ENCODE assay signal across 18 cellular contexts in the genomic region with DNA sequence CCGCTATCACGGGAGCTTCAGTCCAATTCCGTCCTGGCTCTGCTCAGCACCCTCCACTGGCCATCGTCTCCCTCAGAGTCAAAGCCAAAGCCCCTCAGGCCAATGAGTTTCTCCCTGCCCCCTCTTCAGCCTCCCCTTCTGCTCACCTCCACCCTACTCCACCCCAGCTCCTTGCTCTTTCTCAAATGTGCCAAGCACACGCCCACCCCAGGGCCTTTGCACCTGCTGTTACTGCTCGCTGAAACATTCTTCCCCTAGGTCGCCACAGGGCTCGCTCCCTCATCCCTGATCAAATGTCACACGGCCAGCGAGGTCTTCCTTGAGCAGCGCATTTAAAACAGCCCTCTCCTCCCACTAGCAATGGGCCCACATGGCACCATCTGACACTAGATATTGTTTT. TPM values are rescaled to one million over a fixed set of nuclear protein-coding genes. Genes with fewer than 3 reads are reported as not detected.
A peak's percentile ranks its signal among the peaks of the same experiment; 100 is the strongest.
DNase-seq lines count a peak whose midpoint lies in the region; ATAC-seq, FAIRE-seq and TF ChIP-seq lines count a peak whose summit lies in the region.
"Had no signal": no experiment of that assay in that cellular context is flagged by ENCODE, and none has a peak within 500 bp of the region (broad histone marks: within the 10 kb centered on the region; RNA-seq: fewer than 3 reads in every experiment).

No MANE protein-coding gene starts in this region.

- no peaks in the 10 kb centered on the region for H3K9me3 ChIP-seq in cardiac muscle cell (ENCODE audit: low read depth)
- H3K9me3 ChIP-seq in testis = no peaks in the 10 kb centered on the region
- H3K9me3 ChIP-seq in aorta (ENCODE audit: control insufficient read depth, low read length) = no peaks in the 10 kb centered on the region
- H3K9me3 ChIP-seq: colonic mucosa, SK-N-SH, stomach, vagina had no signal

- DNase-seq in cardiac muscle cell (ENCODE audit: low read depth in 1 of 2, low spot score in 1 of 2) (no peak), left cardiac atrium (no peak), testis (no peak), H54 (ENCODE audit: insufficient read length, low spot score) (no peak), GM20000 (ENCODE audit: low spot score) (no peak), aorta (no peak)
- DNase-seq in naive thymus-derived CD8-positive, alpha-beta T cell = no peak
- DNase-seq: activated CD4-positive, alpha-beta T cell treated with anti-CD3 and anti-CD28 coated beads, Interleukin-2, amount 50 U/mL, for 48 hours; anterior cingulate cortex; colonic mucosa; COR-L47; NCI-H1417 treated with DMSO at 0.1 percent for 48 hours; SK-N-SH; stomach had no signal

- no peak for TF ChIP-seq POLR2A in testis (IDR thresholded peaks at IDR 0.05)
- TF ChIP-seq POLR2A in H54 (IDR thresholded peaks at IDR 0.05; ENCODE audit: low read depth, low read length) = no peak

- peaks cover 17% of the 10 kb centered on the region for H3K4me1 Mint-ChIP-seq in activated T-helper 17 cell treated with anti-CD3 and anti-CD28 coated beads, Interleukin-2, amount 50 U/mL, for 72 hours
- peaks cover 29 to 71% (median 52%) of the 10 kb centered on the region in 4 donors for H3K4me1 Mint-ChIP-seq in naive thymus-derived CD8-positive, alpha-beta T cell

- H3K36me3 ChIP-seq in cardiac muscle cell (no peaks in the 10 kb centered on the region), testis (ENCODE audit: low read depth, missing control alignments) (no peaks in the 10 kb centered on the region), aorta (ENCODE audit: control insufficient read depth in 1 of 2, insufficient read depth in 2 of 2, low read length in 1 of 2) (no peaks in the 10 kb centered on the region)
- H3K36me3 ChIP-seq: colonic mucosa, stomach, vagina had no signal

- no peak for TF ChIP-seq CTCF in cardiac muscle cell (IDR thresholded peaks at IDR 0.05; ENCODE audit: low read depth, low read length)
- no peak for TF ChIP-seq CTCF in testis (IDR thresholded peaks at IDR 0.05)
- no peak for TF ChIP-seq CTCF in GM20000 (IDR thresholded peaks at IDR 0.05; ENCODE audit: extremely low read depth, missing control alignments)

- H3K27ac ChIP-seq in cardiac muscle cell (peak overlapping the region; percentile 79), testis (peak overlapping the region; percentile 88 to 93), aorta (ENCODE audit: low read depth in 1 of 2, low read length in 2 of 2) (peak overlapping the region in 1 of 2 donors; percentile 9)
- H3K27ac ChIP-seq: colonic mucosa, vagina had no signal

- 84 to 87% methylated on average over 11 of the region's 11 CpGs for WGBS in testis, 2 donors
- 89 to 92% methylated on average over 11 of the region's 11 CpGs for WGBS in aorta, 2 donors

- POLR2A ChIA-PET in naive thymus-derived CD8-positive, alpha-beta T cell (lab: Charles Lee) = interaction anchor here (0.6 to 3.2 kb wide), 8 partner anchors 8 to 284 kb away, joined by 3 to 22 read pairs (median 6); a partner anchor contains a TSS

- H3K4me3 ChIP-seq in cardiac muscle cell = no peak overlapping the region
- no peak overlapping the region for H3K4me3 ChIP-seq in testis
- no peak overlapping the region for H3K4me3 ChIP-seq in aorta (ENCODE audit: low read length in 2 of 2)
- H3K4me3 ChIP-seq: colonic mucosa, stomach, vagina had no signal

- no peaks in the 10 kb centered on the region for H3K9me3 Mint-ChIP-seq in activated T-helper 17 cell treated with anti-CD3 and anti-CD28 coated beads, Interleukin-2, amount 50 U/mL, for 72 hours
- H3K9me3 Mint-ChIP-seq in naive thymus-derived CD8-positive, alpha-beta T cell = no peaks in the 10 kb centered on the region

- H3K36me3 Mint-ChIP-seq in activated T-helper 17 cell treated with anti-CD3 and anti-CD28 coated beads, Interleukin-2, amount 50 U/mL, for 72 hours (ENCODE audit: low read depth) = no peaks in the 10 kb centered on the region
- H3K36me3 Mint-ChIP-seq in naive thymus-derived CD8-positive, alpha-beta T cell = no peaks in the 10 kb centered on the region

- H3K27me3 ChIP-seq in cardiac muscle cell = no peaks in the 10 kb centered on the region
- no peaks in the 10 kb centered on the region for H3K27me3 ChIP-seq in testis
- H3K27me3 ChIP-seq in aorta (ENCODE audit: control insufficient read depth in 1 of 2, insufficient read depth in 2 of 2, low read length in 1 of 2) = no peaks in the 10 kb centered on the region
- H3K27me3 ChIP-seq: colonic mucosa, stomach, vagina had no signal

- H3K4me1 ChIP-seq in cardiac muscle cell (ENCODE audit: low read depth) = peaks cover 54% of the 10 kb centered on the region
- H3K4me1 ChIP-seq in testis = peaks cover 64% of the 10 kb centered on the region
- no peaks in the 10 kb centered on the region for H3K4me1 ChIP-seq in aorta (ENCODE audit: control insufficient read depth in 1 of 2, insufficient read depth in 2 of 2, low read length in 2 of 2)

- no peaks in the 10 kb centered on the region for H3K27me3 Mint-ChIP-seq in activated T-helper 17 cell treated with anti-CD3 and anti-CD28 coated beads, Interleukin-2, amount 50 U/mL, for 72 hours
- no peaks in the 10 kb centered on the region for H3K27me3 Mint-ChIP-seq in naive thymus-derived CD8-positive, alpha-beta T cell

- no peak for FAIRE-seq in H54 (lab: Jason Lieb, UNC)
- FAIRE-seq: frontal cortex had no signal

- H3K27ac Mint-ChIP-seq in activated T-helper 17 cell treated with anti-CD3 and anti-CD28 coated beads, Interleukin-2, amount 50 U/mL, for 72 hours = peak overlapping the region; percentile 80
- H3K27ac Mint-ChIP-seq in naive thymus-derived CD8-positive, alpha-beta T cell = peak overlapping the region in 7 of 10 donors; percentile 68 to 97 (median 87)

- no peak overlapping the region for H3K4me3 Mint-ChIP-seq in activated T-helper 17 cell treated with anti-CD3 and anti-CD28 coated beads, Interleukin-2, amount 50 U/mL, for 72 hours
- peak overlapping the region in 1 of 10 donors; percentile 77 for H3K4me3 Mint-ChIP-seq in naive thymus-derived CD8-positive, alpha-beta T cell

- intact Hi-C loops in left cardiac atrium (cut with DNase I) = no loop called here
- intact Hi-C loops in testis (cut with DNase I; ENCODE audit: low total_unique reads) = loop anchor here (10.0 kb wide), 1 partner anchor 76 kb away; a partner anchor contains a TSS
- intact Hi-C loops in aorta (cut with DNase I) = loop anchor here in 1 of 2 donors (5.0 kb wide), 2 partner anchors 33 to 37 kb away; a partner anchor contains a TSS

- ATAC-seq in left cardiac atrium = no peak
- ATAC-seq in activated T-helper 17 cell treated with anti-CD3 and anti-CD28 coated beads, Interleukin-2, amount 50 U/mL, for 72 hours (replicated peaks) = no peak
- no peak for ATAC-seq in naive thymus-derived CD8-positive, alpha-beta T cell
- no peak for ATAC-seq in aorta (ENCODE audit: low FRiP score)

RNA-seq across cellular contexts. Expression of a gene that starts 6.3 kb away (rescaled TPM):
- total RNA-seq in cardiac muscle cell = 6.9 and 15.8 TPM in 2 replicates
- polyA plus RNA-seq in cardiac muscle cell = 12.6 and 35.4 TPM in 2 replicates
- 100 to 1,000 TPM; 132 to 392 TPM for total RNA-seq in left cardiac atrium
- 10 to 100 TPM in 1 of 2 donors, 1 to 10 TPM in 1; 10.0 to 18.7 TPM for total RNA-seq in activated T-helper 17 cell treated with anti-CD3 and anti-CD28 coated beads, Interleukin-2, amount 50 U/mL, for 72 hours
- 10 to 100 TPM in 1 of 2 experiments, 1 to 10 TPM in 1; 9.4 to 10.2 TPM for total RNA-seq in naive thymus-derived CD8-positive, alpha-beta T cell
- 1 to 10 TPM; 2.1 to 5.4 (median 4.4) TPM for polyA plus RNA-seq in naive thymus-derived CD8-positive, alpha-beta T cell
- total RNA-seq in testis = 100 to 1,000 TPM; 132 to 214 TPM
- 144 TPM for polyA plus RNA-seq in testis (ENCODE audit: insufficient read depth, low read depth, low replicate concordance)
- 100 to 1,000 TPM; 339 to 538 TPM for total RNA-seq in aorta
- 100 to 1,000 TPM in 1 of 2 donors, 10 to 100 TPM in 1; 46.1 to 191 TPM for polyA plus RNA-seq in aorta
- polyA plus RNA-seq: neural cell had no signal

RNA-seq across cellular contexts. Expression of a gene that starts 16.7 kb away (rescaled TPM):
- total RNA-seq in cardiac muscle cell (174 and 175 TPM in 2 replicates), left cardiac atrium (100 to 1,000 TPM; 593 to 626 TPM), testis (100 to 1,000 TPM in 1 of 2 donors, 10 to 100 TPM in 1; 86.7 to 103 TPM), aorta (10 to 100 TPM; 92.4 to 99.5 TPM)
- polyA plus RNA-seq in cardiac muscle cell (346 and 413 TPM in 2 replicates), testis (ENCODE audit: insufficient read depth, low read depth, low replicate concordance) (154 TPM), aorta (100 to 1,000 TPM; 111 to 168 TPM)
- 10 to 100 TPM; 23.2 to 79.0 TPM for total RNA-seq in activated T-helper 17 cell treated with anti-CD3 and anti-CD28 coated beads, Interleukin-2, amount 50 U/mL, for 72 hours
- 10 to 100 TPM; 52.2 to 57.1 TPM for total RNA-seq in naive thymus-derived CD8-positive, alpha-beta T cell
- polyA plus RNA-seq in naive thymus-derived CD8-positive, alpha-beta T cell = under 1 TPM in 2 of 3 donors, not detected in 1; 0.07 to 0.22 TPM

RNA-seq across cellular contexts. Expression of a gene that starts 38.6 kb away (rescaled TPM):
- 49.4 and 73.4 TPM in 2 replicates for total RNA-seq in cardiac muscle cell
- polyA plus RNA-seq in cardiac muscle cell = 53.0 and 85.2 TPM in 2 replicates
- total RNA-seq in left cardiac atrium = 10 to 100 TPM; 56.7 to 71.7 TPM
- 100 to 1,000 TPM in 1 of 2 donors, 10 to 100 TPM in 1; 61.7 to 124 TPM for total RNA-seq in activated T-helper 17 cell treated with anti-CD3 and anti-CD28 coated beads, Interleukin-2, amount 50 U/mL, for 72 hours
- 100 to 1,000 TPM; 102 to 110 TPM for total RNA-seq in naive thymus-derived CD8-positive, alpha-beta T cell
- polyA plus RNA-seq in naive thymus-derived CD8-positive, alpha-beta T cell = 10 to 100 TPM; 29.8 to 42.8 (median 30.3) TPM
- 10 to 100 TPM; 46.3 to 70.3 TPM for total RNA-seq in testis
- polyA plus RNA-seq in testis (ENCODE audit: insufficient read depth, low read depth, low replicate concordance) = 43.0 TPM
- 100 to 1,000 TPM; 103 to 125 TPM for total RNA-seq in aorta
- 100 to 1,000 TPM; 125 to 176 TPM for polyA plus RNA-seq in aorta

RNA-seq across cellular contexts. Expression of a gene that starts 56.1 kb away (rescaled TPM):
- total RNA-seq in cardiac muscle cell = 66.2 and 119 TPM in 2 replicates
- polyA plus RNA-seq in cardiac muscle cell = 48.8 and 71.4 TPM in 2 replicates
- total RNA-seq in left cardiac atrium = 10 to 100 TPM; 35.8 to 49.9 TPM
- 10 to 100 TPM; 19.6 to 19.8 TPM for total RNA-seq in activated T-helper 17 cell treated with anti-CD3 and anti-CD28 coated beads, Interleukin-2, amount 50 U/mL, for 72 hours
- total RNA-seq in naive thymus-derived CD8-positive, alpha-beta T cell = 10 to 100 TPM; 47.0 to 47.5 TPM
- 10 to 100 TPM; 19.8 to 34.4 (median 22.1) TPM for polyA plus RNA-seq in naive thymus-derived CD8-positive, alpha-beta T cell
- 10 to 100 TPM; 18.8 to 24.7 TPM for total RNA-seq in testis
- 10.3 TPM for polyA plus RNA-seq in testis (ENCODE audit: insufficient read depth, low read depth, low replicate concordance)
- 10 to 100 TPM; 34.9 to 46.5 TPM for total RNA-seq in aorta
- 10 to 100 TPM; 17.7 to 25.5 TPM for polyA plus RNA-seq in aorta

RNA-seq across cellular contexts. Expression of a gene that starts 58.1 kb away (rescaled TPM):
- total RNA-seq in cardiac muscle cell (112 and 123 TPM in 2 replicates), left cardiac atrium (10 to 100 TPM; 40.4 to 59.5 TPM), testis (100 to 1,000 TPM in 1 of 2 donors, 10 to 100 TPM in 1; 99.3 to 105 TPM), aorta (10 to 100 TPM; 61.9 to 77.7 TPM)
- polyA plus RNA-seq in cardiac muscle cell (78.3 and 111 TPM in 2 replicates), testis (ENCODE audit: insufficient read depth, low read depth, low replicate concordance) (37.9 TPM), aorta (100 to 1,000 TPM in 1 of 2 donors, 10 to 100 TPM in 1; 15.2 to 116 TPM)
- 10 to 100 TPM; 56.7 to 95.6 TPM for total RNA-seq in activated T-helper 17 cell treated with anti-CD3 and anti-CD28 coated beads, Interleukin-2, amount 50 U/mL, for 72 hours
- total RNA-seq in naive thymus-derived CD8-positive, alpha-beta T cell = 100 to 1,000 TPM; 155 to 158 TPM
- 10 to 100 TPM; 51.7 to 54.8 (median 53.4) TPM for polyA plus RNA-seq in naive thymus-derived CD8-positive, alpha-beta T cell
